9 cellular contexts compared by ENCODE assay signal in genomic region chr3:54188176-54188791, GRCh38.
DNase-seq lines count a peak whose midpoint lies in the region; ATAC-seq, FAIRE-seq and TF ChIP-seq lines count a peak whose summit lies in the region.
"Had no signal": no experiment of that assay in that cellular context is flagged by ENCODE, and none has a peak within 500 bp of the region (broad histone marks: within the 10 kb centered on the region; RNA-seq: fewer than 3 reads in every experiment).

No MANE protein-coding gene starts in this region.

- H3K4me3 Mint-ChIP-seq in astrocyte (ENCODE audit: unreplicated experiment), result no peak overlapping the region

- H3K79me2 ChIP-seq in Karpas-422 (ENCODE audit: low read length) (no peaks in the 10 kb centered on the region), astrocyte (ENCODE audit: insufficient read depth, low read length) (no peaks in the 10 kb centered on the region)

- no peak for TF ChIP-seq EP300 in gastroesophageal sphincter (IDR thresholded peaks at IDR 0.05)

- H3K4me3 ChIP-seq in Karpas-422 (ENCODE audit: low read length) (no peak overlapping the region), astrocyte (ENCODE audit: insufficient read depth, low read depth, low read length) (no peak overlapping the region), gastroesophageal sphincter (no peak overlapping the region)
- H3K4me3 ChIP-seq: gastrocnemius medialis had no signal

- H3K9me2 ChIP-seq in Karpas-422 (replicated peaks; ENCODE audit: insufficient read depth, low read length), result no peaks in the 10 kb centered on the region

- 41 to 65% methylated on average over 2 to 5 of the region's 6 CpGs for WGBS in gastroesophageal sphincter (ENCODE audit: low coverage in 1 of 2), 2 donors

- H2AFZ ChIP-seq in Karpas-422 (ENCODE audit: low read length) (no peak overlapping the region), astrocyte (ENCODE audit: low read depth, low read length) (no peak overlapping the region)

- H3K9me3 Mint-ChIP-seq in astrocyte (ENCODE audit: unreplicated experiment), result peaks cover 4% of the 10 kb centered on the region

- peaks cover 14% of the 10 kb centered on the region for H3K27me3 Mint-ChIP-seq in astrocyte (ENCODE audit: low read depth, unreplicated experiment)

- H3K4me2 ChIP-seq in Karpas-422 (ENCODE audit: low read depth, low read length, poor library complexity, severe bottlenecking) (no peak overlapping the region), astrocyte (ENCODE audit: low read length) (no peak overlapping the region)

- TF ChIP-seq CTCF in astrocyte (IDR thresholded peaks at IDR 0.05; ENCODE audit: insufficient read depth, low read depth, low read length), result no peak
- TF ChIP-seq CTCF in gastroesophageal sphincter (IDR thresholded peaks at IDR 0.05), result no peak

- H3K4me1 Mint-ChIP-seq in astrocyte (ENCODE audit: low read depth, unreplicated experiment), result no peaks in the 10 kb centered on the region

- no peak for TF ChIP-seq POLR2A in gastroesophageal sphincter (IDR thresholded peaks at IDR 0.05)

- H3K36me3 Mint-ChIP-seq in astrocyte (ENCODE audit: low read depth, unreplicated experiment), result no peaks in the 10 kb centered on the region

- H3K36me3 ChIP-seq in Karpas-422 (ENCODE audit: insufficient read depth, low read length) (no peaks in the 10 kb centered on the region), astrocyte (ENCODE audit: insufficient read depth, low read length) (no peaks in the 10 kb centered on the region), gastroesophageal sphincter (no peaks in the 10 kb centered on the region)
- H3K36me3 ChIP-seq: gastrocnemius medialis had no signal

- H3K9me3 ChIP-seq in Karpas-422 (ENCODE audit: low read length), result no peaks in the 10 kb centered on the region
- H3K9me3 ChIP-seq in astrocyte (ENCODE audit: insufficient read depth, low read depth, low read length), result peaks cover 3% of the 10 kb centered on the region
- H3K9me3 ChIP-seq in gastroesophageal sphincter, result no peaks in the 10 kb centered on the region
- H3K9me3 ChIP-seq: gastrocnemius medialis had no signal

- DNase-seq in GM03348 (ENCODE audit: low spot score) (peak; percentile 42), Karpas-422 (peak; percentile 82), astrocyte (ENCODE audit: low read depth) (peak; percentile 40), left lobe of liver (ENCODE audit: low spot score) (no peak)

- H3K9ac ChIP-seq in Karpas-422 (ENCODE audit: low read length), result no peak overlapping the region
- H3K9ac ChIP-seq in astrocyte (ENCODE audit: low read length), result no peak overlapping the region

- H3K27ac Mint-ChIP-seq in astrocyte (ENCODE audit: unreplicated experiment), result no peak overlapping the region

- no peak overlapping the region for H3K27ac ChIP-seq in Karpas-422 (ENCODE audit: low read length)
- no peak overlapping the region for H3K27ac ChIP-seq in astrocyte (ENCODE audit: low read depth, low read length)
- H3K27ac ChIP-seq in gastroesophageal sphincter, result no peak overlapping the region
- H3K27ac ChIP-seq: gastrocnemius medialis had no signal

- H3K27me3 ChIP-seq in Karpas-422 (ENCODE audit: low read length) (no peaks in the 10 kb centered on the region), astrocyte (ENCODE audit: insufficient read depth, low read length) (no peaks in the 10 kb centered on the region), gastroesophageal sphincter (no peaks in the 10 kb centered on the region)
- H3K27me3 ChIP-seq: gastrocnemius medialis had no signal

- H3K4me1 ChIP-seq in Karpas-422 (ENCODE audit: low read length) (no peaks in the 10 kb centered on the region), astrocyte (ENCODE audit: insufficient read depth, low read length) (no peaks in the 10 kb centered on the region), gastroesophageal sphincter (no peaks in the 10 kb centered on the region)
- H3K4me1 ChIP-seq: gastrocnemius medialis had no signal

- no peak for FAIRE-seq in astrocyte (lab: Jason Lieb, UNC)

- peak; percentile 88 for ATAC-seq in left lobe of liver
- no peak for ATAC-seq in HG03521 (IDR thresholded peaks at IDR 0.05; ENCODE audit: unreplicated experiment)
- no peak for ATAC-seq in HG03196 (IDR thresholded peaks at IDR 0.05; ENCODE audit: unreplicated experiment)
- ATAC-seq in gastroesophageal sphincter, result no peak
- ATAC-seq in HG02759 (IDR thresholded peaks at IDR 0.05; ENCODE audit: unreplicated experiment), result no peak
- ATAC-seq: gastrocnemius medialis had no signal

- H4K20me1 ChIP-seq in Karpas-422 (ENCODE audit: insufficient read depth, low read depth, low read length) (no peaks in the 10 kb centered on the region), astrocyte (ENCODE audit: insufficient read depth, low read length) (no peaks in the 10 kb centered on the region)
